In the genomic region with DNA sequence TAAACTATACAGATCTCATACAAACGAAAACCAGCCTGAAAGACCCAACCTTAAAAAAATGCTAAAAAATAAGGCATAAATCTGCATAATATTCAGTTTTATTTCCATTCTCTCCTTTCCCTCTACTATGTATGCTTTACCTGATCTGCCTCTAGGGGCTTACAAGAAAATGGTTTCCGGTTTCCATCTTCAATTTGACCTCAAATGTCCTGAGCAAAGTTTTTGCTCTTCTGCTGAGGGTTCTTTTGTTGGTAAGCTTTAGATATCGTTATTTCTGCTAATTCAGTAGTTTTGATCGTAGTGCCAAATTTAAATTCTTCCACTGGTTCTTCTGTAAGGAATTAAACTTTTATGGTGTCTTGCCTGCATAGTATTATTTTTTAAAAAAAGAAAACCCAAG, we compare ENCODE assay signal across 2 cellular contexts.
TF ChIP-seq lines count a peak whose summit lies in the region.
"Not testable (repeated sequence)": the region's sequence is repeated elsewhere in the genome, so short reads cannot be mapped to it uniquely, and the experiment has no call there.

No MANE protein-coding gene starts in this region.

TF ChIP-seq in A549, 52 proteins besides CTCF, POLR2A, EP300 and RAD21:
- peak; percentile 76; the same call in 1 of the 2 replicates for TF ChIP-seq CBX8 (IDR thresholded peaks at IDR 0.05)
- TF ChIP-seq RNF2 (IDR thresholded peaks at IDR 0.05; ENCODE audit: borderline replicate concordance, low read depth) = peak; percentile 94; the same call in 1 of the 2 replicates

TF ChIP-seq in HepG2, 621 proteins besides CTCF, POLR2A, EP300 and RAD21:
- TF ChIP-seq GABPA (IDR thresholded peaks at IDR 0.05; ENCODE audit: low read depth, low read length) = not testable (repeated sequence)
- 0 out of 2 replicates have a peak, but pooled peaks have one; percentile 11 for TF ChIP-seq GABPA (CRISPR knock-in tag; IDR thresholded peaks at IDR 0.05; ENCODE audit: low read depth)
